8 cellular contexts compared by ENCODE assay signal in genomic region chr20:37179671-37180524, GRCh38. TPM values are rescaled to one million over a fixed set of nuclear protein-coding genes. Genes with fewer than 3 reads are reported as not detected.
A peak's percentile ranks its signal among the peaks of the same experiment; 100 is the strongest.
DNase-seq lines count a peak whose midpoint lies in the region; ATAC-seq and TF ChIP-seq lines count a peak whose summit lies in the region.

No MANE protein-coding gene starts in this region.

- H4K20me1 ChIP-seq in mammary epithelial cell (ENCODE audit: insufficient read depth, low read length), result peaks cover 2% of the 10 kb centered on the region

- peak overlapping the region; percentile 97 for H3K4me3 ChIP-seq in NB4 (ENCODE audit: low read depth, low read length)
- H3K4me3 ChIP-seq in mammary epithelial cell (replicated peaks in 1 of 3; ENCODE audit: insufficient read depth in 1 of 3, low read depth in 2 of 3, low read length in 3 of 3), result peak overlapping the region; percentile 79 to 87 (median 87)
- peak overlapping the region; percentile 88 for H3K4me3 ChIP-seq in urinary bladder (ENCODE audit: low read depth, low read length)

- CTCF ChIA-PET in mammary epithelial cell (lab: Charles Lee; ENCODE audit: low non-redundant PET), result no interaction called here

- H3K36me3 ChIP-seq in mammary epithelial cell (ENCODE audit: insufficient read depth, low read length) (peaks cover 7% of the 10 kb centered on the region), urinary bladder (ENCODE audit: insufficient read depth) (peaks cover under 1% of the 10 kb centered on the region)

- peaks cover 59% of the 10 kb centered on the region for H3K79me2 ChIP-seq in mammary epithelial cell (ENCODE audit: insufficient read depth, low read length)

- peaks cover 17% of the 10 kb centered on the region for H3K4me1 ChIP-seq in mammary epithelial cell (ENCODE audit: insufficient read depth, low read length)
- no peaks in the 10 kb centered on the region for H3K4me1 ChIP-seq in urinary bladder (ENCODE audit: insufficient read depth)

- in situ Hi-C loops in mammary epithelial cell (cut with MboI; ENCODE audit: low sequenced_read_pairs in 2 of 2), result no loop called here

- H3K27me3 ChIP-seq in mammary epithelial cell (ENCODE audit: insufficient read depth, low read length), result no peaks in the 10 kb centered on the region

- dilution Hi-C loops in mammary epithelial cell (cut with HindIII; ENCODE audit: low sequenced_read_pairs), result no loop called here

- TSS peak; percentile 41 for BruUV-seq in mammary epithelial cell (replicated peaks; lab: Mats Ljungman, UMichigan)

- intact Hi-C loops in mammary epithelial cell (cut with micrococcal nuclease), result loop anchor here (2.0 kb wide), 1 partner anchor 85 kb away; the partner anchor contains the start of gene RBL1

- H3K4me2 ChIP-seq in mammary epithelial cell (ENCODE audit: insufficient read depth, low read depth, low read length), result peak overlapping the region; percentile 89

- H3K27ac ChIP-seq in mammary epithelial cell (ENCODE audit: insufficient read depth, low read depth, low read length) (peak overlapping the region; percentile 90), urinary bladder (ENCODE audit: low read depth) (peak overlapping the region; percentile 85)

- TF ChIP-seq POLR2A in NB4 (IDR thresholded peaks at IDR 0.05; ENCODE audit: extremely low read depth, insufficient read length), result no peak

- H3K9me3 ChIP-seq in mammary epithelial cell (replicated peaks; ENCODE audit: insufficient read depth, low read length), result no peaks in the 10 kb centered on the region

- peak overlapping the region; percentile 90 for H3K9ac ChIP-seq in mammary epithelial cell (ENCODE audit: insufficient read depth, low read length)

- TF ChIP-seq CTCF in NB4 (IDR thresholded peaks at IDR 0.05; ENCODE audit: low read depth, low read length) (no peak), mammary epithelial cell (conservative IDR thresholded peaks at IDR 0.05 in 1 of 2, IDR thresholded peaks at IDR 0.05 in 1 of 2; ENCODE audit: extremely low read depth in 1 of 2, insufficient read depth in 1 of 2, low read depth in 1 of 2, low read length in 2 of 2) (no peak)

- WGBS in mammary epithelial cell (ENCODE audit: low coverage, missing lambda C conversion rate), result 7% methylated on average over 13 of the region's 18 CpGs
- WGBS in urinary bladder, result 6% methylated on average over 18 of the region's 18 CpGs

- H2AFZ ChIP-seq in mammary epithelial cell (ENCODE audit: low read depth, low read length), result peak overlapping the region; percentile 89

- DNase-seq in DMS 273 (lab: John Stamatoyannopoulos, UW; ENCODE audit: unreplicated experiment) (peak; percentile 65), DMS 273 treated with DMSO at 0.1 percent for 48 hours (lab: John Stamatoyannopoulos, UW) (no peak), NB4 (ENCODE audit: low read depth) (peak; percentile 67), mammary epithelial cell (peak; percentile 79), medulla oblongata (ENCODE audit: extremely low spot score) (peak; percentile 38)
- DNase-seq in stimulated activated CD4-positive, alpha-beta T cell treated with anti-CD3 and anti-CD28 coated beads, Interleukin-4, amount 100 ng/mL, for 1 hour, result no peak

- no peak for ATAC-seq in HG03025 (IDR thresholded peaks at IDR 0.05; ENCODE audit: low FRiP score, unreplicated experiment)

RNA-seq across cellular contexts. Expression of gene MROH8, which starts 0.6 kb away (rescaled TPM):
- total RNA-seq in mammary epithelial cell (1 to 10 TPM in 1 of 2 donors, under 1 TPM in 1; 0.67 to 1.3 TPM), urinary bladder (6.3 TPM)
- polyA plus RNA-seq in mammary epithelial cell (0.60 TPM), urinary bladder (1.8 TPM)
- polyA minus RNA-seq in mammary epithelial cell, result not detected

RNA-seq across cellular contexts. Expression of gene RPN2, which starts 0.8 kb away (rescaled TPM):
- total RNA-seq in mammary epithelial cell, result 100 to 1,000 TPM; 157 to 181 TPM
- 342 TPM for polyA plus RNA-seq in mammary epithelial cell
- polyA minus RNA-seq in mammary epithelial cell, result 124 TPM
- 137 TPM for total RNA-seq in urinary bladder
- 122 TPM for polyA plus RNA-seq in urinary bladder

Comparison
In these comparisons a context has a peak if more than half of its experiments do, and no peak if none do; other contexts are left out.
1. DNase-seq: peak in DMS 273 (single experiment), NB4 (single experiment), mammary epithelial cell (single experiment) and medulla oblongata (single experiment); none in DMS 273 treated with DMSO at 0.1 percent for 48 hours (single experiment) and stimulated activated CD4-positive, alpha-beta T cell treated with anti-CD3 and anti-CD28 coated beads, Interleukin-4, amount 100 ng/mL, for 1 hour (single experiment).
2. Peak in every context shown above with its lines, with median percentiles within 50 percentile points of each other: H3K4me3 ChIP-seq.